9 cellular contexts compared by ENCODE assay signal in genomic region chr2:210445116-210445707, GRCh38. TPM values are rescaled to one million over a fixed set of nuclear protein-coding genes. Genes with fewer than 3 reads are reported as not detected.
DNase-seq lines count a peak whose midpoint lies in the region; ATAC-seq and TF ChIP-seq lines count a peak whose summit lies in the region.
"Had no signal": no experiment of that assay in that cellular context is flagged by ENCODE, and none has a peak within 500 bp of the region (broad histone marks: within the 10 kb centered on the region; RNA-seq: fewer than 3 reads in every experiment).

No MANE protein-coding gene starts in this region.

- CTCF ChIA-PET in SK-N-SH (lab: Yijun Ruan, JAX), result interaction anchor here (0.6 to 1.8 kb wide), 11 partner anchors 10 to 173 kb away, joined by 3 to 7 read pairs (median 4); partner anchors contain the start of gene LANCL1

- ATAC-seq in SK-N-SH treated with all-trans-retinoic acid at 6 μM for 48 hours (no peak), HG03565 (IDR thresholded peaks at IDR 0.05; ENCODE audit: unreplicated experiment) (peak; percentile 66), HG03025 (IDR thresholded peaks at IDR 0.05; ENCODE audit: low FRiP score, unreplicated experiment) (no peak)
- ATAC-seq in activated T-cell treated with anti-CD3 and anti-CD28 coated beads, Interleukin-2, amount 50 U/mL, for 4 hours, result no peak

- peaks cover 22% of the 10 kb centered on the region for H3K9me3 Mint-ChIP-seq in activated T-cell treated with anti-CD3 and anti-CD28 coated beads, Interleukin-2, amount 50 U/mL, for 4 hours

- intact Hi-C loops in tibial artery (cut with DNase I; ENCODE audit: low total_unique reads), result no loop called here

- peaks cover 17 to 22% of the 10 kb centered on the region in 2 experiments for H3K36me3 ChIP-seq in SK-N-SH (replicated peaks in 1 of 2; ENCODE audit: control insufficient read depth in 1 of 2, insufficient read depth in 2 of 2, low read length in 1 of 2)
- H3K36me3 ChIP-seq in tibial artery, result peaks cover 18 to 37% (median 31%) of the 10 kb centered on the region in 3 donors

- H3K27ac ChIP-seq in SK-N-SH (ENCODE audit: low read depth in 2 of 2, low read length in 1 of 2) (no peak overlapping the region), tibial artery (no peak overlapping the region)

- no peaks in the 10 kb centered on the region for H4K20me1 ChIP-seq in SK-N-SH (ENCODE audit: insufficient read depth)

- H3K9ac ChIP-seq in SK-N-SH, result no peak overlapping the region

- no peaks in the 10 kb centered on the region for H3K9me2 ChIP-seq in SK-N-SH

- no peak overlapping the region; a peak in 1 of 4 replicates for H3K4me3 ChIP-seq in SK-N-SH (ENCODE audit: low read depth in 2 of 2, low read length in 1 of 2)
- no peak overlapping the region for H3K4me3 ChIP-seq in tibial artery

- H3K4me1 ChIP-seq in SK-N-SH (ENCODE audit: control insufficient read depth in 1 of 2, insufficient read depth in 2 of 2, low read depth in 1 of 2, low read length in 1 of 2) (no peaks in the 10 kb centered on the region; a peak in 1 of 4 replicates), tibial artery (no peaks in the 10 kb centered on the region)

- DNase-seq in SK-N-SH (peak; percentile 36), SK-N-DZ (ENCODE audit: low spot score) (peak; percentile 7), germinal center (ENCODE audit: low spot score) (peak; percentile 24), tibial artery (no peak)
- no peak for DNase-seq in activated T-cell treated with anti-CD3 and anti-CD28 coated beads, Interleukin-2, amount 50 U/mL, for 4 hours

- H2AFZ ChIP-seq in SK-N-SH (ENCODE audit: low read depth), result no peak overlapping the region

- H3K27me3 Mint-ChIP-seq in activated T-cell treated with anti-CD3 and anti-CD28 coated beads, Interleukin-2, amount 50 U/mL, for 4 hours (ENCODE audit: low read depth), result no peaks in the 10 kb centered on the region
- H3K27me3 Mint-ChIP-seq: activated naive CD4-positive, alpha-beta T cell treated with anti-CD3 and anti-CD28 coated beads, Interleukin-2, amount 50 U/mL, for 24 hours had no signal

- peaks cover 18% of the 10 kb centered on the region; the same call in 1 of the 2 replicates for H3K79me2 ChIP-seq in SK-N-SH (ENCODE audit: insufficient read depth)

- H3K36me3 Mint-ChIP-seq in activated T-cell treated with anti-CD3 and anti-CD28 coated beads, Interleukin-2, amount 50 U/mL, for 4 hours (ENCODE audit: insufficient read depth), result peaks cover 52% of the 10 kb centered on the region

- H3K4me1 Mint-ChIP-seq in activated T-cell treated with anti-CD3 and anti-CD28 coated beads, Interleukin-2, amount 50 U/mL, for 4 hours (ENCODE audit: low read depth), result peaks cover 18% of the 10 kb centered on the region

- H3K9me3 ChIP-seq in SK-N-SH (0 out of 2 replicates have a peak, but pooled peaks cover 5% of the 10 kb centered on the region), tibial artery (peaks cover 0 to 5% (median 0%) of the 10 kb centered on the region in 3 donors)

- no peak overlapping the region for H3K4me3 Mint-ChIP-seq in activated T-cell treated with anti-CD3 and anti-CD28 coated beads, Interleukin-2, amount 50 U/mL, for 4 hours
- H3K4me3 Mint-ChIP-seq: activated naive CD4-positive, alpha-beta T cell treated with anti-CD3 and anti-CD28 coated beads, Interleukin-2, amount 50 U/mL, for 24 hours had no signal

- H3K4me2 ChIP-seq in SK-N-SH, result no peak overlapping the region

- H3K27me3 ChIP-seq in SK-N-SH (ENCODE audit: insufficient read depth) (no peaks in the 10 kb centered on the region), tibial artery (no peaks in the 10 kb centered on the region)

- WGBS in SK-N-SH (ENCODE audit: low lambda C conversion rate), result 42% methylated on average over 3 of the region's 3 CpGs

- TF ChIP-seq RAD21 in SK-N-SH (IDR thresholded peaks at IDR 0.05; ENCODE audit: low read length), result peak; percentile 73

- TF ChIP-seq EP300 in SK-N-SH (IDR thresholded peaks at IDR 0.05; ENCODE audit: borderline replicate concordance in 1 of 2, low read depth in 1 of 2, low read length in 1 of 2), result no peak

- TF ChIP-seq CTCF in SK-N-SH (IDR thresholded peaks at IDR 0.05) (peak; percentile 82), tibial artery (IDR thresholded peaks at IDR 0.05) (peak; percentile 45 to 56)

- H3F3A ChIP-seq in SK-N-SH (replicated peaks; ENCODE audit: insufficient read depth), result no peaks in the 10 kb centered on the region

- POLR2A ChIA-PET in SK-N-SH (lab: Yijun Ruan, JAX), result no interaction called here

TF ChIP-seq in SK-N-SH, 30 proteins besides CTCF, POLR2A, EP300 and RAD21:
- TF ChIP-seq RFX5 (IDR thresholded peaks at IDR 0.05; ENCODE audit: low read length) (no peak; the same call in 1 of the 2 replicates), ZBTB33 (IDR thresholded peaks at IDR 0.05; ENCODE audit: borderline replicate concordance, low read depth) (no peak), TEAD4 (IDR thresholded peaks at IDR 0.05; ENCODE audit: borderline replicate concordance, insufficient read depth) (no peak), SMC3 (IDR thresholded peaks at IDR 0.05; ENCODE audit: low read depth, low read length) (peak; percentile 14; the same call in 1 of the 2 replicates), MXI1 (IDR thresholded peaks at IDR 0.05; ENCODE audit: low read depth, low read length) (no peak)

TF ChIP-seq in SK-N-SH treated with all-trans-retinoic acid at 6 μM for 48 hours, 23 proteins besides CTCF, POLR2A, EP300 and RAD21:
- TF ChIP-seq CSDC2 (CRISPR knock-in tag; IDR thresholded peaks at IDR 0.05), result no peak

RNA-seq across cellular contexts. Expression of gene LANCL1, which starts 31.3 kb away (rescaled TPM):
- polyA plus RNA-seq in SK-N-SH (2012; rRNA removed), result 34.3 and 52.6 TPM in 2 replicates
- 42.4 and 45.2 TPM in 2 replicates for polyA plus RNA-seq in SK-N-SH (2012; cell fraction: cytosol; rRNA removed)
- polyA plus RNA-seq in SK-N-SH (2012; cell fraction: nucleus; rRNA removed), result 40.6 and 62.3 TPM in 2 replicates
- polyA plus RNA-seq in SK-N-DZ (2014; cell fraction: cytosol; rRNA removed), result 65.9 and 68.6 TPM in 2 replicates
- 54.4 and 62.8 TPM in 2 replicates for polyA plus RNA-seq in SK-N-DZ (2014; cell fraction: nucleus; rRNA removed)
- total RNA-seq in activated T-cell treated with anti-CD3 and anti-CD28 coated beads, Interleukin-2, amount 50 U/mL, for 4 hours, result 10 to 100 TPM; 24.8 to 28.1 (median 25.7) TPM

Comparison
In these comparisons a context has a peak if more than half of its experiments do, and no peak if none do; other contexts are left out.
1. DNase-seq: peak in SK-N-SH (single experiment), SK-N-DZ (single experiment) and germinal center (single experiment); none in tibial artery (0 of 2) and activated T-cell treated with anti-CD3 and anti-CD28 coated beads, Interleukin-2, amount 50 U/mL, for 4 hours (single experiment).